8 cellular contexts compared by ENCODE assay signal in the genomic region with DNA sequence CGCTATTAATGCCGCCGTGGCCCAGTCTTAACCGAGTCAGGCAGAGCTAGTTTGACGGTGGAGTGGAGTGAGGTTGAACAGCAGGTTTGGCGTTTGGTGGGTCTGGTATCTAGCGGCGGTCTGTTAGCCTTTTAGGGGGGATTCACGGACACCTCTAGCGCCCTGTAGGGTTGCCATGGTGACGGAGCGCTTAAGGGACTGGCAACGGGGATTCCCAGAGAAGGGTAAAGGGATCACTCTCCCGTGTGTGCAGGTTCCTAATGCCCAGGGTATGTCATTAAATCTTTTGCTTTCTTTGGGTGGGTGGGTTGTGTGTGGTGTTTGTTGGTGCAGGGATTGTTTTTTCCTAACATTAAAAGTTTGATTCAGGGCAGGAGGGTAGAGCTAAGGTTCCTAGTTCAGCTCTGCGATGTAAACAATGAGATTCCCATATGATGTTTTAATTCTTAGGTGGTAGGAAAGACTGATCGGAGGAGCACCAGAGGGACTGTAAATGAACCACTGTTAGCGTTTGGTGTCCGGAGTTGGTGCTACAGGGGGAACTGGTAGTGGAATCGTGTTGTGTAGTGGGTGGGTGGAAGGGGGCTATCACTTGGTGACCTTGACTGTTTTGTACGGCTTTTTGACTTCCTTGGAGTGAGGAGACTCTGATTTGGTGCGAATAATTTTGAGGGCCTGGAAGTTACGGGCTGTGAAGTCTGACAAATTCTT. TPM values are rescaled to one million over a fixed set of nuclear protein-coding genes. Genes with fewer than 3 reads are reported as not detected.
DNase-seq lines count a peak whose midpoint lies in the region; ATAC-seq and TF ChIP-seq lines count a peak whose summit lies in the region.

No MANE protein-coding gene starts in this region.

- peak overlapping the region; percentile 91 for H3K4me3 Mint-ChIP-seq in osteocyte (ENCODE audit: unreplicated experiment)

- H3K79me2 ChIP-seq in MM.1S (ENCODE audit: low read length): peaks cover 86% of the 10 kb centered on the region

- peak overlapping the region; percentile 100 for H3K27ac Mint-ChIP-seq in osteocyte (ENCODE audit: unreplicated experiment)

- 2% methylated on average over 19 of the region's 22 CpGs for WGBS in esophagus muscularis mucosa

- intact Hi-C loops in esophagus muscularis mucosa (cut with DNase I): no loop called here

- peaks cover 51% of the 10 kb centered on the region for H3K36me3 ChIP-seq in MM.1S (replicated peaks; ENCODE audit: insufficient read depth, low read length)
- peaks cover 36 to 62% (median 52%) of the 10 kb centered on the region in 4 donors for H3K36me3 ChIP-seq in esophagus muscularis mucosa

- H3K4me1 ChIP-seq in MM.1S (ENCODE audit: low read length) (peaks cover 18% of the 10 kb centered on the region), esophagus muscularis mucosa (peaks cover 33 to 44% (median 42%) of the 10 kb centered on the region in 4 donors)

- ATAC-seq in HG03378 (IDR thresholded peaks at IDR 0.05; ENCODE audit: unreplicated experiment): no peak
- ATAC-seq in HG03469 (IDR thresholded peaks at IDR 0.05; ENCODE audit: unreplicated experiment): no peak

- no peak for TF ChIP-seq POLR2A in esophagus muscularis mucosa (IDR thresholded peaks at IDR 0.05; ENCODE audit: low read depth)

- no peaks in the 10 kb centered on the region for H3K9me3 Mint-ChIP-seq in osteocyte (ENCODE audit: unreplicated experiment)

- H3K36me3 Mint-ChIP-seq in osteocyte (ENCODE audit: unreplicated experiment): peaks cover 64% of the 10 kb centered on the region

- no peak for TF ChIP-seq EP300 in esophagus muscularis mucosa (IDR thresholded peaks at IDR 0.05)

- H3K27me3 ChIP-seq in MM.1S (replicated peaks; ENCODE audit: insufficient read depth, low read length) (no peaks in the 10 kb centered on the region), esophagus muscularis mucosa (no peaks in the 10 kb centered on the region)

- peak overlapping the region; percentile 100; the same call in 1 of the 2 replicates for H3K27ac ChIP-seq in MM.1S (ENCODE audit: low read length)
- peak overlapping the region; percentile 97 to 100 (median 99) for H3K27ac ChIP-seq in esophagus muscularis mucosa (replicated peaks in 1 of 4)

- DNase-seq in DMS114 treated with DMSO at 0.1 percent for 48 hours (lab: John Stamatoyannopoulos, UW; ENCODE audit: unreplicated experiment) (peak; percentile 34), MM.1S (peak; percentile 49), esophagus muscularis mucosa (ENCODE audit: extremely low spot score) (peak; percentile 90), osteocyte (ENCODE audit: extremely low spot score, unreplicated experiment) (no peak), cortex of kidney (lab: John Stamatoyannopoulos, UW) (no peak)
- peak; percentile 33 to 50 for DNase-seq in activated CD8-positive, alpha-beta memory T cell treated with anti-CD3 and anti-CD28 coated beads for 4 hours (ENCODE audit: low read depth in 2 of 2)

- H3K4me1 Mint-ChIP-seq in osteocyte (ENCODE audit: unreplicated experiment): peaks cover 37% of the 10 kb centered on the region

- H3K9me3 ChIP-seq in MM.1S (replicated peaks; ENCODE audit: insufficient read depth, low read length) (no peaks in the 10 kb centered on the region), esophagus muscularis mucosa (no peaks in the 10 kb centered on the region)

- peak overlapping the region; percentile 87 for H3K4me2 ChIP-seq in MM.1S (ENCODE audit: low read depth, low read length)

- H3K4me3 ChIP-seq in MM.1S (ENCODE audit: low read length) (peak overlapping the region; percentile 91), esophagus muscularis mucosa (peak overlapping the region; percentile 59 to 87 (median 76))

- H2AFZ ChIP-seq in MM.1S (ENCODE audit: low read length): no peak overlapping the region

- peak overlapping the region; percentile 92 for H3K9ac ChIP-seq in MM.1S (ENCODE audit: low read length)

- no peaks in the 10 kb centered on the region for H3K27me3 Mint-ChIP-seq in osteocyte (ENCODE audit: unreplicated experiment)

- TF ChIP-seq CTCF in MM.1S (IDR thresholded peaks at IDR 0.05; ENCODE audit: low read length) (no peak), esophagus muscularis mucosa (IDR thresholded peaks at IDR 0.05) (no peak), osteocyte (IDR thresholded peaks at IDR 0.05) (no peak)

- peaks cover 86% of the 10 kb centered on the region for H3F3A ChIP-seq in MM.1S (ENCODE audit: insufficient read depth, low read length)

- H3K9me2 ChIP-seq in MM.1S (replicated peaks; ENCODE audit: insufficient read depth, low read length): no peaks in the 10 kb centered on the region

- peaks cover 62% of the 10 kb centered on the region for H4K20me1 ChIP-seq in MM.1S (ENCODE audit: insufficient read depth, low read length)

RNA-seq across cellular contexts. Expression of gene BRD2, which starts 4.9 kb away (rescaled TPM):
- 100 to 1,000 TPM; 107 to 148 (median 118) TPM for total RNA-seq in esophagus muscularis mucosa
- 166 and 168 TPM in 2 replicates for total RNA-seq in osteocyte

RNA-seq across cellular contexts. Expression of gene HLA-DMA, which starts 20.4 kb away (rescaled TPM):
- total RNA-seq in esophagus muscularis mucosa: 10 to 100 TPM; 17.2 to 26.0 (median 21.6) TPM
- 1.3 and 3.0 TPM in 2 replicates for total RNA-seq in osteocyte

RNA-seq across cellular contexts. Expression of gene HLA-DMB, which starts 32.5 kb away (rescaled TPM):
- total RNA-seq in esophagus muscularis mucosa: 10 to 100 TPM in 2 of 4 donors, 1 to 10 TPM in 2; 8.0 to 17.2 (median 11.0) TPM
- not detected in 2 replicates for total RNA-seq in osteocyte

RNA-seq across cellular contexts. Expression of gene HLA-DOA, which starts 36.1 kb away (rescaled TPM):
- total RNA-seq in esophagus muscularis mucosa (10 to 100 TPM in 2 of 4 donors, 1 to 10 TPM in 2; 3.8 to 11.5 (median 8.3) TPM), osteocyte (not detected in 2 replicates)

Comparison
In these comparisons a context has a peak if more than half of its experiments do, and no peak if none do; other contexts are left out.
1. DNase-seq: peak in DMS114 treated with DMSO at 0.1 percent for 48 hours (single experiment), MM.1S (single experiment), activated CD8-positive, alpha-beta memory T cell treated with anti-CD3 and anti-CD28 coated beads for 4 hours (2 of 2) and esophagus muscularis mucosa (single experiment); none in osteocyte (single experiment) and cortex of kidney (single experiment).